In the genomic region with DNA sequence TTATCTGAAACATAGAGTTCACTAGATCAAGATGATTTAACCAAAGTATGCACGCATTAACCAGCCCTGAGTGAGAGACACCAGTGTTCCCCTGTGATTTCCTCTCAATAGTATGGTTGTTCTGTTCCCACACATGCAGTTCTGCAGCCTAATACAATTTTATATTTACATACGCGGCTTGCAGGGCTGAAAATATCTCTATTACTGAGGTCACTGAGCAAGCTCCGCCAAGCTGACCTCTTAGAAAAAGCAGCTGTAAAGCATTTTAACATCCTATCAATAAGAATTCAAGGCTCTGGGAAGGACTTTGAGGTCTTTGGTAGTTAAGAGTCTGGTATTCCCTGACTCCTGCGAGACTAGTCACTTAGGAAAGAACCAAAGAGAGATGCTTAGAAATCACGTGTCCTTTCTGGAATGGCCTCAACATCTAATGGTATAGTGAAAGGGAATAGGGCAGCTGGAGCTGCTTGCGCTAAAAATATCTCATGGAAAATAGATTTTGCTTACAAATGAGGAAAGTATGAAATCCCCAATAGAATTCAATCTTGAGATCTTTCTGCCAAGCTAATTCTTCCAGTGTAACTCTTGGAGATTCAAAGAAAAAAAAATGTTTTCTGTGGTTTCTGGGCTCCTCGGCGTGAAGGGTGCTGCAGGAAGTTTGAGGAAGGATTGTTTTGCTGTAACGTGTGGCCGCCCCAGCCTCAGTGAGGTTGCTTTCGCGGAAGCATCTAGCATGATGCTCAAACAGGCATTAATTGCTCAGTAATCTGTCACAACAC, we compare ENCODE assay signal across 1 cellular context.
TF ChIP-seq lines count a peak whose summit lies in the region.

No MANE protein-coding gene starts in this region.

TF ChIP-seq in GM12878, 131 proteins besides CTCF, POLR2A, EP300 and RAD21 (continued from another document):
- TF ChIP-seq, protein P1, sequence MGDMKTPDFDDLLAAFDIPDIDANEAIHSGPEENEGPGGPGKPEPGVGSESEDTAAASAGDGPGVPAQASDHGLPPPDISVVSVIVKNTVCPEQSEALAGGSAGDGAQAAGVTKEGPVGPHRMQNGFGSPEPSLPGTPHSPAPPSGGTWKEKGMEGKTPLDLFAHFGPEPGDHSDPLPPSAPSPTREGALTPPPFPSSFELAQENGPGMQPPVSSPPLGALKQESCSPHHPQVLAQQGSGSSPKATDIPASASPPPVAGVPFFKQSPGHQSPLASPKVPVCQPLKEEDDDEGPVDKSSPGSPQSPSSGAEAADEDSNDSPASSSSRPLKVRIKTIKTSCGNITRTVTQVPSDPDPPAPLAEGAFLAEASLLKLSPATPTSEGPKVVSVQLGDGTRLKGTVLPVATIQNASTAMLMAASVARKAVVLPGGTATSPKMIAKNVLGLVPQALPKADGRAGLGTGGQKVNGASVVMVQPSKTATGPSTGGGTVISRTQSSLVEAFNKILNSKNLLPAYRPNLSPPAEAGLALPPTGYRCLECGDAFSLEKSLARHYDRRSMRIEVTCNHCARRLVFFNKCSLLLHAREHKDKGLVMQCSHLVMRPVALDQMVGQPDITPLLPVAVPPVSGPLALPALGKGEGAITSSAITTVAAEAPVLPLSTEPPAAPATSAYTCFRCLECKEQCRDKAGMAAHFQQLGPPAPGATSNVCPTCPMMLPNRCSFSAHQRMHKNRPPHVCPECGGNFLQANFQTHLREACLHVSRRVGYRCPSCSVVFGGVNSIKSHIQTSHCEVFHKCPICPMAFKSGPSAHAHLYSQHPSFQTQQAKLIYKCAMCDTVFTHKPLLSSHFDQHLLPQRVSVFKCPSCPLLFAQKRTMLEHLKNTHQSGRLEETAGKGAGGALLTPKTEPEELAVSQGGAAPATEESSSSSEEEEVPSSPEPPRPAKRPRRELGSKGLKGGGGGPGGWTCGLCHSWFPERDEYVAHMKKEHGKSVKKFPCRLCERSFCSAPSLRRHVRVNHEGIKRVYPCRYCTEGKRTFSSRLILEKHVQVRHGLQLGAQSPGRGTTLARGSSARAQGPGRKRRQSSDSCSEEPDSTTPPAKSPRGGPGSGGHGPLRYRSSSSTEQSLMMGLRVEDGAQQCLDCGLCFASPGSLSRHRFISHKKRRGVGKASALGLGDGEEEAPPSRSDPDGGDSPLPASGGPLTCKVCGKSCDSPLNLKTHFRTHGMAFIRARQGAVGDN (IDR thresholded peaks at IDR 0.05), result no peak
- TF ChIP-seq DPF2 (IDR thresholded peaks at IDR 0.05) (no peak), RB1 (IDR thresholded peaks at IDR 0.05; ENCODE audit: borderline replicate concordance) (no peak), SPI1 (IDR thresholded peaks at IDR 0.05; ENCODE audit: borderline replicate concordance, insufficient read depth, low read depth, low read length) (no peak), FOXK2 (IDR thresholded peaks at IDR 0.05) (no peak), TCF12 (IDR thresholded peaks at IDR 0.05; ENCODE audit: low read depth, low read length) (peak; percentile 39; the same call in 1 of the 2 replicates)
